29 cellular contexts compared by ENCODE assay signal in the genomic region with DNA sequence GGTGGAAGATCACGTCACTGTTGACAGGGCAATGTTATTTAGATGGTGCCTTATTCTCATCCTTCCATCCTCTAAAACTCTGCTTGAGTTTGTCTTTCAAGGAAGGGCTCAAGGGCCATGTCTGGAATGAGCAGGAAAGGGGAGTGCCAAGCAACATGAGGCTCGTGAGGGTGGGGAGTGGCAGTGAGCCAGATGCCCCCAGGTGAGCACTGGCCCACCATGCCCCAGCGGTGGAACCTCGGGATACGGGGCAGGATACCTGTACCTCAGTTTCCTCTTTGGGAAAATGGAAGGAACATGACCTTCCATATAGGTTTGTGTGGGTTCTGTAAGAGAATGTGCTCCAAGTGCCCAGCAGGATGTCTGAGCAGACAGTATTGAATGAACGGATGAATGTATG.
"Had no signal": no experiment of that assay in that cellular context is flagged by ENCODE, and none has a peak within 500 bp of the region (broad histone marks: within the 10 kb centered on the region; RNA-seq: fewer than 3 reads in every experiment).

No MANE protein-coding gene starts in this region.

- H3K9me3 Mint-ChIP-seq: activated naive CD4-positive, alpha-beta T cell treated with anti-CD3 and anti-CD28 coated beads, Interleukin-2, amount 50 U/mL, for 24 hours; activated naive CD8-positive, alpha-beta T cell treated with anti-CD3 and anti-CD28 coated beads, Interleukin-2, amount 10 ng/mL, durations not matched to agents 7 days and 5 days; activated T-cell treated with anti-CD3 and anti-CD28 coated beads, Interleukin-2, amount 50 U/mL, for 24 hours; activated T-helper 2 cell treated with anti-CD3 and anti-CD28 coated beads, Interferon-gamma antibody, Interleukin-2, Interleukin-4, amounts not matched to agents 10 μg/mL and 5 μg/mL and 100 μg/mL, durations not matched to agents 14 hours and 24 hours and 36 hours had no signal

- H3K9ac ChIP-seq: KMS-11 had no signal

- H3K4me3 ChIP-seq: body of pancreas, breast epithelium, Peyer's patch, SJCRH30, SK-N-MC had no signal

- H3K4me1 Mint-ChIP-seq: activated naive CD4-positive, alpha-beta T cell treated with anti-CD3 and anti-CD28 coated beads, Interleukin-2, amount 50 U/mL, for 24 hours; activated naive CD8-positive, alpha-beta T cell treated with anti-CD3 and anti-CD28 coated beads, Interleukin-2, amount 10 ng/mL, durations not matched to agents 7 days and 5 days had no signal

- H3K4me2 ChIP-seq: KMS-11 had no signal

- H3K27me3 ChIP-seq: body of pancreas, Peyer's patch had no signal

- H3K4me1 ChIP-seq: body of pancreas, breast epithelium, Peyer's patch, SJCRH30 had no signal

- H3K27ac ChIP-seq: body of pancreas, breast epithelium, KMS-11, Peyer's patch, SJCRH30, SK-N-MC, WERI-Rb-1 had no signal

- FAIRE-seq: astrocyte had no signal

- ATAC-seq: activated CD8-positive, alpha-beta T cell treated with anti-CD3 and anti-CD28 coated beads, Interleukin-2, amount 10 ng/mL, durations not matched to agents 7 days and 5 days; body of pancreas had no signal

- H3K36me3 ChIP-seq: breast epithelium, Peyer's patch, SJCRH30, WERI-Rb-1 had no signal

- H3K36me3 Mint-ChIP-seq: activated naive CD4-positive, alpha-beta T cell treated with anti-CD3 and anti-CD28 coated beads, Interleukin-2, amount 50 U/mL, for 24 hours; activated naive CD8-positive, alpha-beta T cell treated with anti-CD3 and anti-CD28 coated beads, Interleukin-2, amount 10 ng/mL, durations not matched to agents 7 days and 5 days had no signal

- DNase-seq: activated CD4-positive, alpha-beta T cell treated with anti-CD3 and anti-CD28 coated beads for 1 hour; activated CD4-positive, alpha-beta T cell treated with anti-CD3 and anti-CD28 coated beads for 48 hours; activated CD4-positive, alpha-beta T cell treated with anti-CD3 and anti-CD28 coated beads, Interleukin-2, amount 50 U/mL, for 4 hours; activated CD4-positive, CD25-positive, alpha-beta regulatory T cell; activated CD8-positive, alpha-beta T cell treated with anti-CD3 and anti-CD28 coated beads, Interleukin-2, amount 10 ng/mL, durations not matched to agents 7 days and 5 days; activated gamma-delta T cell; activated naive CD4-positive, alpha-beta T cell treated with Interleukin-2 at 50 U/mL for 16 hours; activated naive CD8-positive, alpha-beta T cell treated with anti-CD3 and anti-CD28 coated beads, Interleukin-2, amount 10 ng/mL, durations not matched to agents 7 days and 5 days; activated T-cell treated with anti-CD3 and anti-CD28 coated beads, Interleukin-2, amount 50 U/mL, for 24 hours; amygdala; body of pancreas; MM.1S; MV-4-11; NCI-H1092; NCI-H1436 treated with DMSO at 0.1 percent for 48 hours; NCI-H1694 treated with DMSO at 0.1 percent for 48 hours; NCI-H2029; NCI-H345; NCI-H524 treated with DMSO at 0.1 percent for 48 hours; Peyer's patch; SJCRH30; T1000; WERI-Rb-1 had no signal

- H3K27ac Mint-ChIP-seq: activated CD8-positive, alpha-beta T cell treated with anti-CD3 and anti-CD28 coated beads, Interleukin-2, amount 10 ng/mL, durations not matched to agents 7 days and 5 days; activated naive CD4-positive, alpha-beta T cell treated with anti-CD3 and anti-CD28 coated beads, Interleukin-2, amount 50 U/mL, for 24 hours; activated naive CD8-positive, alpha-beta T cell treated with anti-CD3 and anti-CD28 coated beads, Interleukin-2, amount 10 ng/mL, durations not matched to agents 7 days and 5 days; activated T-cell treated with anti-CD3 and anti-CD28 coated beads, Interleukin-2, amount 50 U/mL, for 24 hours; activated T-helper 2 cell treated with anti-CD3 and anti-CD28 coated beads, Interferon-gamma antibody, Interleukin-2, Interleukin-4, amounts not matched to agents 10 μg/mL and 5 μg/mL and 100 μg/mL, durations not matched to agents 14 hours and 24 hours and 36 hours had no signal

- H3K9me3 ChIP-seq: body of pancreas, breast epithelium, Peyer's patch had no signal

- H3K4me3 Mint-ChIP-seq: activated CD8-positive, alpha-beta T cell treated with anti-CD3 and anti-CD28 coated beads, Interleukin-2, amount 10 ng/mL, durations not matched to agents 7 days and 5 days; activated naive CD4-positive, alpha-beta T cell treated with anti-CD3 and anti-CD28 coated beads, Interleukin-2, amount 50 U/mL, for 24 hours; activated naive CD8-positive, alpha-beta T cell treated with anti-CD3 and anti-CD28 coated beads, Interleukin-2, amount 10 ng/mL, durations not matched to agents 7 days and 5 days; activated T-cell treated with anti-CD3 and anti-CD28 coated beads, Interleukin-2, amount 50 U/mL, for 24 hours had no signal
